ENCODE assay signal across 10 cellular contexts in genomic region chr2:152405206-152406118, GRCh38.
A peak's percentile ranks its signal among the peaks of the same experiment; 100 is the strongest.
DNase-seq lines count a peak whose midpoint lies in the region; ATAC-seq and TF ChIP-seq lines count a peak whose summit lies in the region.
"Had no signal": no experiment of that assay in that cellular context is flagged by ENCODE, and none has a peak within 500 bp of the region (broad histone marks: within the 10 kb centered on the region; RNA-seq: fewer than 3 reads in every experiment).

No MANE protein-coding gene starts in this region.

- H3K27me3 ChIP-seq in BLaER1 treated with 17β-estradiol and CSF1 and Interleukin-3, amounts not matched to agents 10 nM and 100 nM: no peaks in the 10 kb centered on the region
- no peaks in the 10 kb centered on the region for H3K27me3 ChIP-seq in HCT116 (ENCODE audit: insufficient read depth, low read length)
- no peaks in the 10 kb centered on the region for H3K27me3 ChIP-seq in lower lobe of right lung (ENCODE audit: low read depth)
- H3K27me3 ChIP-seq: neutrophil had no signal

- RAD21 ChIA-PET in HCT116 (lab: Charles Lee; ENCODE audit: low non-redundant PET in 1 of 2, low total read pairs in 2 of 2, uncharacterized antibody in 2 of 2, unreplicated experiment in 2 of 2): no interaction called here

- intact Hi-C loops in HCT116 (cut with micrococcal nuclease): no loop called here
- intact Hi-C loops in lower lobe of right lung (cut with DNase I): no loop called here
- intact Hi-C loops in lower leg skin (cut with DNase I; ENCODE audit: low total_unique reads): no loop called here

- CTCF ChIA-PET in HCT116 (lab: Charles Lee): no interaction called here

- peak overlapping the region; percentile 64 to 95 (median 78); a peak in 21 of 22 replicates for H3K4me2 ChIP-seq in BLaER1 treated with 17β-estradiol and CSF1 and Interleukin-3, amounts not matched to agents 10 nM and 100 nM
- H3K4me2 ChIP-seq in HCT116 (ENCODE audit: low read length): peak overlapping the region; percentile 76

- H3K79me2 ChIP-seq in HCT116 (ENCODE audit: insufficient read depth, low read length): peaks cover 70% of the 10 kb centered on the region

- H3K4me3 ChIP-seq in BLaER1 treated with 17β-estradiol and CSF1 and Interleukin-3, amounts not matched to agents 10 nM and 100 nM: no peak overlapping the region; a peak in 1 of 20 replicates
- peak overlapping the region in 1 of 2 experiments; percentile 31; a peak in 2 of 4 replicates for H3K4me3 ChIP-seq in HCT116 (replicated peaks in 1 of 2; ENCODE audit: low read depth in 1 of 2, low read length in 2 of 2)
- no peak overlapping the region for H3K4me3 ChIP-seq in lower lobe of right lung
- H3K4me3 ChIP-seq in lower leg skin (ENCODE audit: low read depth, poor library complexity, severe bottlenecking): no peak overlapping the region

- no peak for TF ChIP-seq CTCF in HCT116 (IDR thresholded peaks at IDR 0.05 in 2 of 3, conservative IDR thresholded peaks at IDR 0.05 in 1 of 3; ENCODE audit: borderline replicate concordance in 1 of 3, insufficient read depth in 1 of 3, low read depth in 2 of 3, low read length in 2 of 3)
- no peak for TF ChIP-seq CTCF in lower lobe of right lung (IDR thresholded peaks at IDR 0.05)
- no peak for TF ChIP-seq CTCF in lower leg skin (IDR thresholded peaks at IDR 0.05)

- DNase-seq in HCT116 (ENCODE audit: low read depth, low spot score) (peak; percentile 51), lower lobe of right lung (no peak), superior temporal gyrus (ENCODE audit: extremely low spot score) (no peak), lower leg skin (ENCODE audit: low spot score in 2 of 2) (no peak), HPDE6-E6E7 (ENCODE audit: extremely low spot score) (no peak)
- DNase-seq: NCI-H446 treated with DMSO at 0.1 percent for 48 hours had no signal

- peaks cover 53 to 100% (median 91%) of the 10 kb centered on the region in 10 experiments for H3K4me1 ChIP-seq in BLaER1 treated with 17β-estradiol and CSF1 and Interleukin-3, amounts not matched to agents 10 nM and 100 nM
- H3K4me1 ChIP-seq in HCT116 (ENCODE audit: control insufficient read depth in 1 of 2, insufficient read depth in 2 of 2, low read length in 2 of 2) (peaks cover 27 to 69% of the 10 kb centered on the region in 2 experiments), lower lobe of right lung (peaks cover 62% of the 10 kb centered on the region)

- H3K36me3 ChIP-seq in BLaER1 treated with 17β-estradiol and CSF1 and Interleukin-3, amounts not matched to agents 10 nM and 100 nM: peaks cover 0 to 40% (median 10%) of the 10 kb centered on the region in 11 experiments; a peak in 11 of 22 replicates
- H3K36me3 ChIP-seq in HCT116 (ENCODE audit: control insufficient read depth in 1 of 2, insufficient read depth in 2 of 2, low read length in 2 of 2): no peaks in the 10 kb centered on the region
- no peaks in the 10 kb centered on the region for H3K36me3 ChIP-seq in lower lobe of right lung
- H3K36me3 ChIP-seq: neutrophil had no signal

- TF ChIP-seq POLR2A in HCT116 (IDR thresholded peaks at IDR 0.05; ENCODE audit: borderline replicate concordance, extremely low read depth, insufficient read depth, insufficient read length): no peak
- TF ChIP-seq POLR2A in lower leg skin (IDR thresholded peaks at IDR 0.05): no peak

- POLR2A ChIA-PET in HCT116 (lab: Charles Lee): interaction anchor here (1.5 kb wide), 1 partner anchor 10 kb away, joined by 4 read pairs; no protein-coding TSS in a partner anchor

- no peak for TF ChIP-seq RAD21 in HCT116 (IDR thresholded peaks at IDR 0.05; ENCODE audit: low read depth)

- peaks cover 10 to 100% (median 59%) of the 10 kb centered on the region in 11 experiments; a peak in 21 of 22 replicates for H4K20me1 ChIP-seq in BLaER1 treated with 17β-estradiol and CSF1 and Interleukin-3, amounts not matched to agents 10 nM and 100 nM
- H4K20me1 ChIP-seq in HCT116 (ENCODE audit: insufficient read depth): no peaks in the 10 kb centered on the region

- BruUV-seq in HCT116 (replicated peaks; lab: Mats Ljungman, UMichigan): no TSS peak

- H2AFZ ChIP-seq in HCT116 (ENCODE audit: low read depth, low read length, poor library complexity, severe bottlenecking): no peak overlapping the region

- no peaks in the 10 kb centered on the region; the same call in 1 of the 2 replicates for H3K9me2 ChIP-seq in HCT116 (ENCODE audit: insufficient read depth)

- 0 out of 22 replicates have a peak, but pooled peaks cover 0 to 5% (median 0%) of the 10 kb centered on the region in 11 experiments for H3K9me3 ChIP-seq in BLaER1 treated with 17β-estradiol and CSF1 and Interleukin-3, amounts not matched to agents 10 nM and 100 nM (replicated peaks in 1 of 11)
- no peaks in the 10 kb centered on the region for H3K9me3 ChIP-seq in HCT116 (ENCODE audit: control insufficient read depth in 1 of 2, insufficient read depth in 1 of 2, low read depth in 1 of 2, low read length in 2 of 2)
- no peaks in the 10 kb centered on the region for H3K9me3 ChIP-seq in lower lobe of right lung
- H3K9me3 ChIP-seq: neutrophil had no signal

- ATAC-seq in HCT116 (peak; percentile 77), lower lobe of right lung (peak; percentile 83 to 85), HG03025 (IDR thresholded peaks at IDR 0.05; ENCODE audit: low FRiP score, unreplicated experiment) (no peak)

- 81 to 82% methylated on average over 2 of the region's 2 CpGs for WGBS in lower leg skin, 2 donors

- peak overlapping the region in 9 of 11 experiments; percentile 0 to 89 (median 78); a peak in 14 of 22 replicates for H3K27ac ChIP-seq in BLaER1 treated with 17β-estradiol and CSF1 and Interleukin-3, amounts not matched to agents 10 nM and 100 nM
- H3K27ac ChIP-seq in HCT116 (ENCODE audit: low read depth, low read length) (peak overlapping the region; percentile 27), angular gyrus (ENCODE audit: low read depth, low read length) (peak overlapping the region; percentile 3), lower lobe of right lung (peak overlapping the region; percentile 70)
- H3K27ac ChIP-seq: neutrophil had no signal

- peak overlapping the region in 3 of 11 experiments; percentile 2 to 28 (median 7); a peak in 4 of 22 replicates for H3K9ac ChIP-seq in BLaER1 treated with 17β-estradiol and CSF1 and Interleukin-3, amounts not matched to agents 10 nM and 100 nM
- H3K9ac ChIP-seq in HCT116 (ENCODE audit: low read length): no peak overlapping the region

TF ChIP-seq in HCT116, 20 proteins besides CTCF, POLR2A, EP300 and RAD21:
- TF ChIP-seq SIN3A (IDR thresholded peaks at IDR 0.05; ENCODE audit: low read depth) (no peak), CBX3 (IDR thresholded peaks at IDR 0.05; ENCODE audit: low read depth) (peak; percentile 85; the same call in 1 of the 2 replicates), YY1 (IDR thresholded peaks at IDR 0.05; ENCODE audit: extremely low read depth, insufficient replicate concordance, low read depth, low read length) (no peak), SP1 (IDR thresholded peaks at IDR 0.05; ENCODE audit: low read depth) (peak; percentile 79), CEBPB (IDR thresholded peaks at IDR 0.05; ENCODE audit: low read depth) (peak; percentile 43; the same call in 1 of the 2 replicates), ZNF274 (IDR thresholded peaks at IDR 0.05; ENCODE audit: low read depth, low read length) (no peak), FOSL1 (IDR thresholded peaks at IDR 0.05; ENCODE audit: low read depth) (peak; percentile 78), POLR2AphosphoS5 (IDR thresholded peaks at IDR 0.05; ENCODE audit: low read depth, low read length) (peak; percentile 33; the same call in 1 of the 2 replicates), JUND (IDR thresholded peaks at IDR 0.05) (peak; percentile 82), ELF1 (IDR thresholded peaks at IDR 0.05; ENCODE audit: borderline replicate concordance, low read depth) (no peak), SRF (IDR thresholded peaks at IDR 0.05; ENCODE audit: low read depth) (0 out of 2 replicates have a peak, but pooled peaks have one; percentile 28)
TF ChIP-seq in HCT116: peak in this region for 7.

Comparison
In these comparisons a context has a peak if more than half of its experiments do, and no peak if none do; other contexts are left out.
1. H3K27ac ChIP-seq: peak in every context shown above with its lines; median percentile 78 in BLaER1 treated with 17β-estradiol and CSF1 and Interleukin-3, amounts not matched to agents 10 nM and 100 nM; 70 in lower lobe of right lung; 27 in HCT116; 3 in angular gyrus.